26 cellular contexts compared by ENCODE assay signal in genomic region chr9:126125177-126125576, GRCh38.
DNase-seq lines count a peak whose midpoint lies in the region; ATAC-seq and TF ChIP-seq lines count a peak whose summit lies in the region.
"Had no signal": no experiment of that assay in that cellular context is flagged by ENCODE, and none has a peak within 500 bp of the region (broad histone marks: within the 10 kb centered on the region; RNA-seq: fewer than 3 reads in every experiment).

No MANE protein-coding gene starts in this region.

- intact Hi-C loops in left ventricle myocardium inferior (cut with micrococcal nuclease) (no loop called here), left ventricle myocardium superior (cut with micrococcal nuclease) (no loop called here), testis (cut with DNase I; ENCODE audit: low total_unique reads) (no loop called here)

- 29 to 30% methylated on average over 8 of the region's 8 CpGs for WGBS in testis, 2 donors
- 46 to 52% methylated on average over 8 of the region's 8 CpGs for WGBS in upper lobe of left lung, 2 donors

- H3K4me3 ChIP-seq in left ventricle myocardium inferior, result peak overlapping the region; percentile 38
- H3K4me3 ChIP-seq in fibroblast of pulmonary artery (replicated peaks; ENCODE audit: low read depth, low read length), result no peak overlapping the region
- peak overlapping the region; percentile 15 to 22 for H3K4me3 ChIP-seq in muscle layer of duodenum (ENCODE audit: low read depth in 1 of 2, low read length in 2 of 2)
- no peak overlapping the region for H3K4me3 ChIP-seq in testis
- no peak overlapping the region for H3K4me3 ChIP-seq in upper lobe of left lung
- H3K4me3 ChIP-seq: BLaER1, GM12878, uterus had no signal

- DNase-seq in left ventricle myocardium inferior, result no peak
- DNase-seq in left ventricle myocardium superior, result no peak
- DNase-seq in fibroblast of pulmonary artery (ENCODE audit: low read depth), result peak; percentile 2
- DNase-seq in testis, result peak; percentile 42
- DNase-seq in OCI-M2 (lab: John Stamatoyannopoulos, UW; ENCODE audit: unreplicated experiment), result no peak
- DNase-seq in upper lobe of left lung, result no peak
- DNase-seq: activated CD4-positive, alpha-beta T cell treated with anti-CD3 and anti-CD28 coated beads, Interleukin-2, amount 50 U/mL, for 48 hours; activated effector memory CD4-positive, alpha-beta T cell treated with anti-CD3 and anti-CD28 coated beads, Interleukin-2, amount 50 U/mL, for 16 hours; activated naive CD8-positive, alpha-beta T cell treated with anti-CD3 and anti-CD28 coated beads, Interleukin-2, amount 10 ng/mL, durations not matched to agents 7 days and 5 days; Caco-2; DMS79 treated with DMSO at 0.1 percent for 48 hours; effector CD4-positive, alpha-beta T cell; erythroblast; H9; NCI-H1417 treated with DMSO at 0.1 percent for 48 hours; NCI-H2081 treated with DMSO at 0.1 percent for 48 hours; NCI-H446 treated with DMSO at 0.1 percent for 48 hours; OCI-M1; T1000; uterus had no signal

- H3K4me1 ChIP-seq in left ventricle myocardium inferior (peaks cover 11% of the 10 kb centered on the region), muscle layer of duodenum (ENCODE audit: control insufficient read depth in 1 of 2, insufficient read depth in 2 of 2, low read length in 2 of 2) (peaks cover 0 to 23% of the 10 kb centered on the region in 2 donors), testis (peaks cover 11% of the 10 kb centered on the region), upper lobe of left lung (peaks cover 0 to 8% (median 0%) of the 10 kb centered on the region in 4 donors)
- H3K4me1 ChIP-seq: BLaER1, parathyroid adenoma, uterus had no signal

- no peak for TF ChIP-seq POLR2A in testis (IDR thresholded peaks at IDR 0.05)
- TF ChIP-seq POLR2A in upper lobe of left lung (IDR thresholded peaks at IDR 0.05), result no peak

- no peaks in the 10 kb centered on the region for H3K9me3 ChIP-seq in left ventricle myocardium inferior (replicated peaks)
- no peaks in the 10 kb centered on the region for H3K9me3 ChIP-seq in muscle layer of duodenum (ENCODE audit: control insufficient read depth in 1 of 2, low read length in 2 of 2)
- no peaks in the 10 kb centered on the region for H3K9me3 ChIP-seq in testis
- no peaks in the 10 kb centered on the region for H3K9me3 ChIP-seq in upper lobe of left lung
- H3K9me3 ChIP-seq: BLaER1, uterus had no signal

- H3K36me3 ChIP-seq in left ventricle myocardium inferior (no peaks in the 10 kb centered on the region), muscle layer of duodenum (ENCODE audit: control insufficient read depth in 1 of 2, insufficient read depth in 2 of 2, low read length in 2 of 2) (no peaks in the 10 kb centered on the region), testis (ENCODE audit: low read depth, missing control alignments) (no peaks in the 10 kb centered on the region), upper lobe of left lung (no peaks in the 10 kb centered on the region)
- H3K36me3 ChIP-seq: uterus had no signal

- ATAC-seq in left ventricle myocardium superior, result no peak
- no peak for ATAC-seq in GM21717 (IDR thresholded peaks at IDR 0.05; ENCODE audit: unreplicated experiment)
- ATAC-seq in upper lobe of left lung (ENCODE audit: low FRiP score in 2 of 2), result no peak
- ATAC-seq: GM12878 had no signal

- H3K27me3 ChIP-seq in left ventricle myocardium inferior (ENCODE audit: low read depth) (peaks cover 26% of the 10 kb centered on the region), muscle layer of duodenum (ENCODE audit: low read depth, low read length) (no peaks in the 10 kb centered on the region), testis (no peaks in the 10 kb centered on the region), upper lobe of left lung (no peaks in the 10 kb centered on the region)
- H3K27me3 ChIP-seq: BLaER1, uterus had no signal

- TF ChIP-seq CTCF in left ventricle myocardium inferior (IDR thresholded peaks at IDR 0.05; ENCODE audit: borderline replicate concordance) (no peak), fibroblast of pulmonary artery (IDR thresholded peaks at IDR 0.05; ENCODE audit: low read length, missing control alignments) (no peak), testis (IDR thresholded peaks at IDR 0.05) (no peak), upper lobe of left lung (IDR thresholded peaks at IDR 0.05) (no peak)

- H3K27ac ChIP-seq in left ventricle myocardium inferior (replicated peaks), result no peak overlapping the region
- no peak overlapping the region for H3K27ac ChIP-seq in muscle layer of duodenum (ENCODE audit: low read length)
- no peak overlapping the region for H3K27ac ChIP-seq in testis
- H3K27ac ChIP-seq in upper lobe of left lung, result no peak overlapping the region
- H3K27ac ChIP-seq: BLaER1, KMS-11, parathyroid adenoma, uterus had no signal

- TF ChIP-seq EP300 in upper lobe of left lung (IDR thresholded peaks at IDR 0.05), result no peak

Comparison
In these comparisons a context has a peak if more than half of its experiments do, and no peak if none do; other contexts are left out.
1. DNase-seq: peak in fibroblast of pulmonary artery (single experiment) and testis (single experiment); none in left ventricle myocardium inferior (single experiment), left ventricle myocardium superior (single experiment), OCI-M2 (single experiment) and upper lobe of left lung (0 of 2).
2. H3K4me3 ChIP-seq: peak in left ventricle myocardium inferior (single experiment) and muscle layer of duodenum (2 of 2); none in fibroblast of pulmonary artery (single experiment), testis (0 of 2) and upper lobe of left lung (0 of 4).